In genomic region chr18:42298744-42299685, GRCh38 we compare ENCODE assay signal across 8 cellular contexts.
DNase-seq lines count a peak whose midpoint lies in the region; ATAC-seq and TF ChIP-seq lines count a peak whose summit lies in the region.

No MANE protein-coding gene starts in this region.

- H3K36me3 ChIP-seq in WERI-Rb-1: peaks cover 43% of the 10 kb centered on the region

- DNase-seq in AG09319 (ENCODE audit: extremely low read depth, low read depth) (peak; percentile 20), NCI-H2171 (lab: John Stamatoyannopoulos, UW) (peak; percentile 77), WERI-Rb-1 (peak; percentile 76)
- peak; percentile 13 for DNase-seq in central memory CD8-positive, alpha-beta T cell (ENCODE audit: low spot score in 2 of 2)
- DNase-seq in stimulated activated CD4-positive, alpha-beta T cell treated with anti-CD3 and anti-CD28 coated beads, Interleukin-2, amount 100 ng/mL, for 4 hours (ENCODE audit: low read depth): peak; percentile 16

- H3K4me3 ChIP-seq in WERI-Rb-1 (ENCODE audit: low read depth, low read length): no peak overlapping the region

- no peaks in the 10 kb centered on the region for H3K27me3 Mint-ChIP-seq in central memory CD8-positive, alpha-beta T cell

- H3K27me3 ChIP-seq in WERI-Rb-1 (ENCODE audit: insufficient read depth, low read depth, severe bottlenecking) (no peaks in the 10 kb centered on the region), layer of hippocampus (ENCODE audit: control insufficient read depth, insufficient read depth, low read length) (no peaks in the 10 kb centered on the region)

- peak; percentile 97 for ATAC-seq in GM18870 (IDR thresholded peaks at IDR 0.05; ENCODE audit: unreplicated experiment)
- ATAC-seq in HG03097 (IDR thresholded peaks at IDR 0.05; ENCODE audit: low FRiP score, unreplicated experiment): peak; percentile 86
- peak; percentile 43 for ATAC-seq in central memory CD8-positive, alpha-beta T cell (replicated peaks; ENCODE audit: extremely low read depth, poor library complexity, severe bottlenecking)

- H3K4me1 Mint-ChIP-seq in central memory CD8-positive, alpha-beta T cell: no peaks in the 10 kb centered on the region

- no peaks in the 10 kb centered on the region for H3K36me3 Mint-ChIP-seq in central memory CD8-positive, alpha-beta T cell (ENCODE audit: insufficient read depth)

- H3K27ac ChIP-seq in WERI-Rb-1: 0 out of 2 replicates have a peak overlapping the region, but pooled peaks have one; percentile 21
- H3K27ac ChIP-seq in layer of hippocampus (ENCODE audit: low read depth, low read length): peak overlapping the region; percentile 21

- H3K9me3 Mint-ChIP-seq in central memory CD8-positive, alpha-beta T cell: no peaks in the 10 kb centered on the region

- H3K4me3 Mint-ChIP-seq in central memory CD8-positive, alpha-beta T cell: no peak overlapping the region

- H3K27ac Mint-ChIP-seq in central memory CD8-positive, alpha-beta T cell (ENCODE audit: low read depth): no peak overlapping the region

- TF ChIP-seq CTCF in AG09319 (IDR thresholded peaks at IDR 0.05; ENCODE audit: low read depth, low read length) (peak; percentile 93), WERI-Rb-1 (IDR thresholded peaks at IDR 0.05; ENCODE audit: low read depth, low read length) (peak; percentile 78)

- no peaks in the 10 kb centered on the region for H3K9me3 ChIP-seq in WERI-Rb-1 (ENCODE audit: severe bottlenecking)

Comparison
In these comparisons a context has a peak if more than half of its experiments do, and no peak if none do; other contexts are left out.
1. DNase-seq: peak in every context shown above with its lines; median percentile 77 in NCI-H2171; 76 in WERI-Rb-1; 20 in AG09319; 16 in stimulated activated CD4-positive, alpha-beta T cell treated with anti-CD3 and anti-CD28 coated beads, Interleukin-2, amount 100 ng/mL, for 4 hours; 13 in central memory CD8-positive, alpha-beta T cell.
2. ATAC-seq: peak in every context shown above with its lines; median percentile 97 in GM18870; 86 in HG03097; 43 in central memory CD8-positive, alpha-beta T cell.